13 cellular contexts compared by ENCODE assay signal in the genomic region with DNA sequence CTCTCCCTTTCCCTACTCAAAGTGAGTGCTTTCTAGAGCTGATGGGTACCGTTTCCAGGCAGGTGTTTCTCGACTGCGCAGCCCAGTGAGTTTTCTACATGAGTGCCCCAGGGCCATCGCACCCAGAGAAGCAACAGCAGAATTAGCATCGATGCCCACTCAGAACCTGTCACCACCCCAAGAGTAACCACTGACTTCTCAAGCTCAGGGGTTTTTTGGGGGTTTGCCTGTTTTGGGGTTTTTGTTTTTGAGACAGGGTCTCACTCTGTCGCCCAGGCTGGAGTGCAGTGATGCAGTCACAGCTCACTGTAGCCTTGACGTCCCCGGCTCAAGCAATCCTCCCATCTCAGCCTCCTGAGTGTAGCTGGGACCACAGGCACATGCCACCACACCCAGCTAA. TPM values are rescaled to one million over a fixed set of nuclear protein-coding genes. Genes with fewer than 3 reads are reported as not detected.
DNase-seq lines count a peak whose midpoint lies in the region; ATAC-seq lines count a peak whose summit lies in the region.
"Had no signal": no experiment of that assay in that cellular context is flagged by ENCODE, and none has a peak within 500 bp of the region (broad histone marks: within the 10 kb centered on the region; RNA-seq: fewer than 3 reads in every experiment).

No MANE protein-coding gene starts in this region.

- ATAC-seq in GM18858 (IDR thresholded peaks at IDR 0.05; ENCODE audit: unreplicated experiment) (peak; percentile 52), GM21529 (IDR thresholded peaks at IDR 0.05; ENCODE audit: unreplicated experiment) (peak; percentile 82), HG03097 (IDR thresholded peaks at IDR 0.05; ENCODE audit: low FRiP score, unreplicated experiment) (peak; percentile 57), memory B cell (ENCODE audit: low read depth) (peak; percentile 87), GM19324 (IDR thresholded peaks at IDR 0.05; ENCODE audit: low FRiP score, unreplicated experiment) (no peak)
- ATAC-seq: activated naive CD4-positive, alpha-beta T cell treated with anti-CD3 and anti-CD28 coated beads, Interleukin-2, amount 50 U/mL, for 72 hours; left ventricle myocardium superior had no signal

- H3K36me3 Mint-ChIP-seq in memory B cell: peaks cover 5% of the 10 kb centered on the region
- H3K36me3 Mint-ChIP-seq: activated naive CD4-positive, alpha-beta T cell treated with anti-CD3 and anti-CD28 coated beads, Interleukin-2, amount 50 U/mL, for 72 hours had no signal

- H3K27ac Mint-ChIP-seq in memory B cell: peak overlapping the region; percentile 93
- H3K27ac Mint-ChIP-seq: activated naive CD4-positive, alpha-beta T cell treated with anti-CD3 and anti-CD28 coated beads, Interleukin-2, amount 50 U/mL, for 72 hours had no signal

- H3K27me3 Mint-ChIP-seq in memory B cell: no peaks in the 10 kb centered on the region
- H3K27me3 Mint-ChIP-seq: CD4-positive, CD25-positive, alpha-beta regulatory T cell had no signal

- peaks cover 25% of the 10 kb centered on the region for H3K4me1 Mint-ChIP-seq in memory B cell

- peak overlapping the region; percentile 52 for H3K4me3 Mint-ChIP-seq in memory B cell
- H3K4me3 Mint-ChIP-seq: CD4-positive, CD25-positive, alpha-beta regulatory T cell had no signal

- DNase-seq in memory B cell (ENCODE audit: low spot score in 2 of 2) (peak; percentile 53 to 64), SK-N-DZ (ENCODE audit: low spot score) (no peak), foreskin melanocyte (no peak), GM19240 (ENCODE audit: insufficient read length, low spot score) (no peak)
- DNase-seq: CD4-positive, CD25-positive, alpha-beta regulatory T cell; central memory CD4-positive, alpha-beta T cell; left ventricle myocardium superior; NCI-H345 had no signal

- H3K9me3 Mint-ChIP-seq in memory B cell: no peaks in the 10 kb centered on the region
- H3K9me3 Mint-ChIP-seq: activated naive CD4-positive, alpha-beta T cell treated with anti-CD3 and anti-CD28 coated beads, Interleukin-2, amount 50 U/mL, for 72 hours; CD4-positive, CD25-positive, alpha-beta regulatory T cell had no signal

RNA-seq across cellular contexts. Expression of a gene that starts 25.7 kb away (rescaled TPM):
- 15.7 and 16.1 TPM in 2 replicates for polyA plus RNA-seq in SK-N-DZ (2014; cell fraction: cytosol; rRNA removed)
- polyA plus RNA-seq in SK-N-DZ (2014; cell fraction: nucleus; rRNA removed): 10.7 and 12.9 TPM in 2 replicates

RNA-seq across cellular contexts. Expression of a gene that starts 46.5 kb away (rescaled TPM):
- polyA plus RNA-seq in SK-N-DZ (2014; cell fraction: cytosol; rRNA removed): 65.2 and 113 TPM in 2 replicates
- 54.0 and 76.0 TPM in 2 replicates for polyA plus RNA-seq in SK-N-DZ (2014; cell fraction: nucleus; rRNA removed)

RNA-seq across cellular contexts. Expression of a gene that starts 46.5 kb away (rescaled TPM):
- polyA plus RNA-seq in SK-N-DZ (2014; cell fraction: cytosol; rRNA removed): 38.2 and 44.0 TPM in 2 replicates
- 19.4 and 19.9 TPM in 2 replicates for polyA plus RNA-seq in SK-N-DZ (2014; cell fraction: nucleus; rRNA removed)

RNA-seq across cellular contexts. Expression of a gene that starts 55.8 kb away (rescaled TPM):
- 45.5 and 57.5 TPM in 2 replicates for polyA plus RNA-seq in SK-N-DZ (2014; cell fraction: cytosol; rRNA removed)
- 35.9 and 49.7 TPM in 2 replicates for polyA plus RNA-seq in SK-N-DZ (2014; cell fraction: nucleus; rRNA removed)

Comparison
In these comparisons a context has a peak if more than half of its experiments do, and no peak if none do; other contexts are left out.
1. DNase-seq: peak in memory B cell (2 of 2); none in SK-N-DZ (single experiment), foreskin melanocyte (single experiment) and GM19240 (single experiment).